Comparison of ENCODE assay signal across 18 cellular contexts in genomic region chr13:79349011-79349410, GRCh38.
"Had no signal": no experiment of that assay in that cellular context is flagged by ENCODE, and none has a peak within 500 bp of the region (broad histone marks: within the 10 kb centered on the region; RNA-seq: fewer than 3 reads in every experiment).

No MANE protein-coding gene starts in this region.

- H3K27me3 ChIP-seq: ascending aorta, gastrocnemius medialis, heart left ventricle, left lung, thyroid gland had no signal

- DNase-seq: activated CD4-positive, alpha-beta T cell treated with anti-CD3 and anti-CD28 coated beads for 4 hours; activated CD8-positive, alpha-beta T cell treated with anti-CD3 and anti-CD28 coated beads, Interleukin-2, amount 10 ng/mL, durations not matched to agents 7 days and 5 days; activated naive CD4-positive, alpha-beta T cell treated with Interleukin-2 at 50 U/mL for 16 hours; activated T-cell treated with anti-CD3 and anti-CD28 coated beads, Interleukin-2, amount 50 U/mL, for 24 hours; endodermal cell; gastrocnemius medialis; heart left ventricle; occipital lobe; retina; stimulated activated CD8-positive, alpha-beta memory T cell treated with anti-CD3 and anti-CD28 coated beads, Interleukin-4, amount 100 ng/mL, for 48 hours; stimulated activated naive CD4-positive, alpha-beta T cell; thyroid gland had no signal

- H3K4me3 ChIP-seq: ascending aorta, gastrocnemius medialis, heart left ventricle, left lung, thyroid gland had no signal

- H3K9me3 ChIP-seq: ascending aorta, gastrocnemius medialis, heart left ventricle, left lung, thyroid gland had no signal

- H3K4me1 ChIP-seq: ascending aorta, gastrocnemius medialis, heart left ventricle, left lung, thyroid gland had no signal

- ATAC-seq: activated CD8-positive, alpha-beta T cell treated with anti-CD3 and anti-CD28 coated beads, Interleukin-2, amount 10 ng/mL, durations not matched to agents 7 days and 5 days; gastrocnemius medialis; heart left ventricle; left lung; WTC11 had no signal

- FAIRE-seq: colon, TTC549 had no signal

- H3K27ac ChIP-seq: ascending aorta, epithelial cell of prostate, gastrocnemius medialis, heart left ventricle, left lung, thyroid gland had no signal
